In the genomic region with DNA sequence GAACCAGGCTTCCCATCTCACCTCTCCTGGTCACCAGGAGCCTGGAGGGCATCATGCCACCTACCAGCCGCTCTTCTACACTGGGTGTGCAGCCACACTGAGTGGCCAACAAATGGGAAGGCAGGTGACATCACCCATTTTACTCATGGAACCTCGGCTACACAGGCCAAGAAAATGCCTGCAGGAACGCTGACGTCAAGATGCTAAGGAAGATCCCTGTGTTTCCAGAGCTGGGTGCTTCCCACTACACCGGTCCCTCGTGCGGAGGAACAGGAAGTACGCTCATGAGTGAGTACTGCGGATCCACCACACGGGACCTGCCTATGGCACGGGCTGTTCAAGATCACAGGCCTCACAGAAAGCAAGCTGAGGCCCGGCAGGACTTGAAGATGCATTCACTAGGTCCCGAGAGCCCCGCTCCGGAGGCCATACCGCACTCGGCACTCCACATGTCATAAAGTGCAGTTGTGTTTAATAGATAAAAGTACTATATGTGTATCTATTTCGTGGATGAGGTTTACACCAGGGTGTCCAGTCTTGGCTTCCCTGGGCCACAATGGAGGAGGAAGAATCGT, we compare ENCODE assay signal across 28 cellular contexts.
"Had no signal": no experiment of that assay in that cellular context is flagged by ENCODE, and none has a peak within 500 bp of the region (broad histone marks: within the 10 kb centered on the region; RNA-seq: fewer than 3 reads in every experiment).

No MANE protein-coding gene starts in this region.

- H3K27me3 ChIP-seq: brain microvascular endothelial cell, colonic mucosa, foreskin keratinocyte, gastrocnemius medialis, heart left ventricle had no signal

- H3K4me3 ChIP-seq: colonic mucosa, gastrocnemius medialis, heart left ventricle had no signal

- H3K36me3 ChIP-seq: brain microvascular endothelial cell, colonic mucosa, gastrocnemius medialis, heart left ventricle had no signal

- H3K9me3 ChIP-seq: colonic mucosa, gastrocnemius medialis, heart left ventricle had no signal

- ATAC-seq: activated CD8-positive, alpha-beta T cell treated with anti-CD3 and anti-CD28 coated beads for 36 hours; activated T-cell treated with anti-CD3 and anti-CD28 coated beads, Interleukin-2, amount 50 U/mL, for 4 hours; activated T-helper 17 cell treated with anti-CD3 and anti-CD28 coated beads, Interleukin-2, amount 50 U/mL, for 72 hours; esophagus mucosa; gastrocnemius medialis; heart left ventricle; T-helper 17 cell had no signal

- H3K27ac ChIP-seq: brain microvascular endothelial cell, colonic mucosa, foreskin keratinocyte, gastrocnemius medialis, heart left ventricle had no signal

- DNase-seq: activated CD4-positive, alpha-beta T cell treated with anti-CD3 and anti-CD28 coated beads for 4 hours; activated CD4-positive, alpha-beta T cell treated with anti-CD3 and anti-CD28 coated beads, Interleukin-2, amount 50 U/mL, for 1 hour; activated CD4-positive, alpha-beta T cell treated with anti-CD3 and anti-CD28 coated beads, Interleukin-2, amount 50 U/mL, for 48 hours; activated CD4-positive, CD25-positive, alpha-beta regulatory T cell; activated CD4-positive, CD25-positive, alpha-beta regulatory T cell treated with anti-CD3 and anti-CD28 coated beads, Interleukin-2, amount 50 U/mL, for 72 hours; activated CD8-positive, alpha-beta memory T cell treated with anti-CD3 and anti-CD28 coated beads for 24 hours; activated CD8-positive, alpha-beta T cell treated with anti-CD3 and anti-CD28 coated beads for 36 hours; activated effector memory CD4-positive, alpha-beta T cell treated with Interleukin-2 at 50 U/mL for 16 hours; activated gamma-delta T cell treated with Interleukin-2 at 50 U/mL for 16 hours; activated naive CD4-positive, alpha-beta T cell treated with anti-CD3 and anti-CD28 coated beads, Interleukin-2, amount 50 U/mL, for 16 hours; activated naive CD4-positive, alpha-beta T cell treated with Interleukin-2 at 50 U/mL for 16 hours; activated T-cell treated with anti-CD3 and anti-CD28 coated beads, Interleukin-2, amount 50 U/mL, for 4 hours; amniotic stem cell; anterior cingulate cortex; brain microvascular endothelial cell; cerebellar nuclear complex; colonic mucosa; effector CD8-positive, alpha-beta T cell; foreskin keratinocyte; gastrocnemius medialis; glutamatergic neuron; heart left ventricle; T-helper 1 cell; T-helper 17 cell; T1000 had no signal

- H3K4me1 ChIP-seq: colonic mucosa, foreskin keratinocyte, gastrocnemius medialis, heart left ventricle had no signal

- FAIRE-seq: astrocyte had no signal
